ENCODE assay signal across 9 cellular contexts in genomic region chr12:57770734-57771133, GRCh38. TPM values are rescaled to one million over a fixed set of nuclear protein-coding genes. Genes with fewer than 3 reads are reported as not detected.
DNase-seq lines count a peak whose midpoint lies in the region; ATAC-seq, FAIRE-seq and TF ChIP-seq lines count a peak whose summit lies in the region.
"Had no signal": no experiment of that assay in that cellular context is flagged by ENCODE, and none has a peak within 500 bp of the region (broad histone marks: within the 10 kb centered on the region; RNA-seq: fewer than 3 reads in every experiment).

No MANE protein-coding gene starts in this region.

- no TSS peak for BruUV-seq in K562 (replicated peaks; lab: Mats Ljungman, UMichigan)

- intact Hi-C loops in K562 (cut with micrococcal nuclease), result no loop called here

- no peaks in the 10 kb centered on the region for H3K9me3 Mint-ChIP-seq in T-helper 2 cell treated with Interferon-gamma antibody and Interleukin-4, amounts not matched to agents 5 μg/mL and 100 μg/mL, for 36 hours
- H3K9me3 Mint-ChIP-seq in nephron progenitor cell, result no peaks in the 10 kb centered on the region

- H2AFZ ChIP-seq in MM.1S (ENCODE audit: low read length) (no peak overlapping the region), K562 (ENCODE audit: low read depth, low read length) (0 out of 2 replicates have a peak overlapping the region, but pooled peaks have one; percentile 98)

- peak overlapping the region; percentile 97; the same call in 1 of the 2 replicates for H3K4me3 ChIP-seq in MM.1S (ENCODE audit: low read length)
- peak overlapping the region; percentile 71; the same call in 1 of the 2 replicates for H3K4me3 ChIP-seq in K562

- H3K36me3 ChIP-seq in MM.1S (replicated peaks; ENCODE audit: insufficient read depth, low read length) (no peaks in the 10 kb centered on the region; the same call in 1 of the 2 replicates), K562 (ENCODE audit: control insufficient read depth, insufficient read depth, low read length) (peaks cover 40% of the 10 kb centered on the region)
- H3K36me3 ChIP-seq: neutrophil had no signal

- peaks cover 15% of the 10 kb centered on the region for H3K36me3 Mint-ChIP-seq in T-helper 2 cell treated with Interferon-gamma antibody and Interleukin-4, amounts not matched to agents 5 μg/mL and 100 μg/mL, for 36 hours (ENCODE audit: low read depth)
- H3K36me3 Mint-ChIP-seq in nephron progenitor cell (ENCODE audit: low read depth), result peaks cover 36% of the 10 kb centered on the region

- no peak for FAIRE-seq in K562 (lab: Jason Lieb, UNC)

- H3K4me1 Mint-ChIP-seq in T-helper 2 cell treated with Interferon-gamma antibody and Interleukin-4, amounts not matched to agents 5 μg/mL and 100 μg/mL, for 36 hours (ENCODE audit: low read depth), result peaks cover 25% of the 10 kb centered on the region
- H3K4me1 Mint-ChIP-seq in nephron progenitor cell, result peaks cover 46% of the 10 kb centered on the region

- H3K79me2 ChIP-seq in MM.1S (ENCODE audit: low read length) (peaks cover 12% of the 10 kb centered on the region), K562 (ENCODE audit: control insufficient read depth, insufficient read depth, low read length) (peaks cover 27% of the 10 kb centered on the region)

- peak overlapping the region; percentile 33 for H3K4me3 Mint-ChIP-seq in T-helper 2 cell treated with Interferon-gamma antibody and Interleukin-4, amounts not matched to agents 5 μg/mL and 100 μg/mL, for 36 hours
- H3K4me3 Mint-ChIP-seq in nephron progenitor cell, result peak overlapping the region; percentile 99

- H3K9me2 ChIP-seq in MM.1S (replicated peaks; ENCODE audit: insufficient read depth, low read length), result no peaks in the 10 kb centered on the region

- H4K20me1 ChIP-seq in MM.1S (ENCODE audit: insufficient read depth, low read length) (no peaks in the 10 kb centered on the region), K562 (replicated peaks; ENCODE audit: control insufficient read depth, insufficient read depth, low read length) (no peaks in the 10 kb centered on the region)

- H3K9me3 ChIP-seq in MM.1S (replicated peaks; ENCODE audit: insufficient read depth, low read length), result no peaks in the 10 kb centered on the region
- H3K9me3 ChIP-seq in K562 (replicated peaks; ENCODE audit: control insufficient read depth, insufficient read depth, low read depth, low read length), result no peaks in the 10 kb centered on the region
- H3K9me3 ChIP-seq: neutrophil had no signal

- no peaks in the 10 kb centered on the region for H3K9me1 ChIP-seq in K562 (ENCODE audit: control insufficient read depth, insufficient read depth, low read length)

- peaks cover 4% of the 10 kb centered on the region; the same call in 1 of the 2 replicates for H3F3A ChIP-seq in MM.1S (ENCODE audit: insufficient read depth, low read length)

- CTCF ChIA-PET in K562 (lab: Yijun Ruan, JAX; ENCODE audit: low intra/inter-chr PET ratio), result no interaction called here

- peaks cover 9% of the 10 kb centered on the region for H3K27me3 Mint-ChIP-seq in T-helper 2 cell treated with Interferon-gamma antibody and Interleukin-4, amounts not matched to agents 5 μg/mL and 100 μg/mL, for 36 hours (ENCODE audit: low read depth)
- peaks cover 43% of the 10 kb centered on the region for H3K27me3 Mint-ChIP-seq in nephron progenitor cell (ENCODE audit: low read depth, poor library complexity)

- H3K27ac Mint-ChIP-seq in T-helper 2 cell treated with Interferon-gamma antibody and Interleukin-4, amounts not matched to agents 5 μg/mL and 100 μg/mL, for 36 hours, result peak overlapping the region; percentile 9
- H3K27ac Mint-ChIP-seq in nephron progenitor cell, result no peak overlapping the region

- no peak for TF ChIP-seq EP300 in K562 (IDR thresholded peaks at IDR 0.05; ENCODE audit: low read length)

- in situ Hi-C loops in K562 (cut with MboI), result no loop called here

- 0 out of 2 replicates have a peak, but pooled peaks cover 4% of the 10 kb centered on the region for H3K4me1 ChIP-seq in MM.1S (ENCODE audit: low read length)
- H3K4me1 ChIP-seq in K562 (replicated peaks in 1 of 2; ENCODE audit: control insufficient read depth in 2 of 2, insufficient read depth in 2 of 2, low read length in 2 of 2), result peaks cover 23 to 40% of the 10 kb centered on the region in 2 experiments

- POLR2A ChIA-PET in K562 (lab: Yijun Ruan, JAX), result interaction anchor here (0.6 to 1.0 kb wide), 4 partner anchors 9 to 32 kb away, joined by 3 to 4 read pairs (median 3); no protein-coding TSS in a partner anchor

- WGBS in K562 (ENCODE audit: insufficient coverage, low coverage, missing lambda C conversion rate), result 32% methylated on average over 4 of the region's 4 CpGs

- no peak for TF ChIP-seq POLR2A in K562 (conservative IDR thresholded peaks at IDR 0.05)

- H3K27ac ChIP-seq in MM.1S (ENCODE audit: low read length) (no peak overlapping the region), K562 (ENCODE audit: extremely low read depth, low read depth, low read length) (peak overlapping the region; percentile 93)
- H3K27ac ChIP-seq: neutrophil had no signal

- H3K9ac ChIP-seq in MM.1S (ENCODE audit: low read length), result no peak overlapping the region; the same call in 1 of the 2 replicates
- H3K9ac ChIP-seq in K562 (ENCODE audit: insufficient read depth in 1 of 2, low read depth in 2 of 2, low read length in 2 of 2), result peak overlapping the region; percentile 91 to 100; a peak in 3 of 4 replicates

- TF ChIP-seq CTCF in MM.1S (IDR thresholded peaks at IDR 0.05; ENCODE audit: low read length) (no peak), K562 (IDR thresholded peaks at IDR 0.05 in 2 of 3, conservative IDR thresholded peaks at IDR 0.05 in 1 of 3; ENCODE audit: insufficient read depth in 2 of 3, low read depth in 1 of 3, low read length in 3 of 3) (no peak), nephron progenitor cell (IDR thresholded peaks at IDR 0.05) (no peak)

- H3K4me2 ChIP-seq in MM.1S (ENCODE audit: low read depth, low read length), result peak overlapping the region; percentile 94; the same call in 1 of the 2 replicates
- peak overlapping the region; percentile 99 for H3K4me2 ChIP-seq in K562 (ENCODE audit: insufficient read depth, low read length)

- TF ChIP-seq RAD21 in K562 (CRISPR knock-in tag; conservative IDR thresholded peaks at IDR 0.05 in 1 of 2, IDR thresholded peaks at IDR 0.05 in 1 of 2), result no peak

- ATAC-seq in K562, result no peak

- H3K27me3 ChIP-seq in MM.1S (replicated peaks; ENCODE audit: insufficient read depth, low read length), result peaks cover 14% of the 10 kb centered on the region
- H3K27me3 ChIP-seq in K562 (ENCODE audit: control insufficient read depth in 2 of 2, insufficient read depth in 2 of 2, low read length in 2 of 2), result no peaks in the 10 kb centered on the region

- DNase-seq in T-helper 2 cell treated with Interferon-gamma antibody and Interleukin-4, amounts not matched to agents 5 μg/mL and 100 μg/mL, for 36 hours (ENCODE audit: low spot score), result no peak
- DNase-seq in T-helper 2 cell, result no peak
- DNase-seq in MM.1S, result no peak
- no peak for DNase-seq in K562 (ENCODE audit: extremely low read depth in 1 of 4, low spot score in 3 of 4)
- DNase-seq in nephron progenitor cell, result no peak
- no peak for DNase-seq in OCI-M1 (lab: John Stamatoyannopoulos, UW)
- DNase-seq in NCI-H748 treated with DMSO at 0.1 percent for 48 hours (lab: John Stamatoyannopoulos, UW), result no peak
- DNase-seq in cerebellum (ENCODE audit: low spot score), result no peak

RNA-seq across cellular contexts. Expression of gene METTL1, which starts 1.2 kb away (rescaled TPM):
- total RNA-seq in K562 (2011; cell fraction: chromatin; rRNA removed; ENCODE audit: low replicate concordance), result 40.7 and 110 TPM in 2 replicates
- total RNA-seq in K562 (2011; cell fraction: nucleolus; rRNA removed), result 57.1 and 83.5 TPM in 2 replicates
- 43.7 and 55.2 TPM in 2 replicates for total RNA-seq in K562 (2011; cell fraction: nucleoplasm; rRNA removed)
- 24.0 and 42.5 TPM in 2 replicates for total RNA-seq in K562 (2014; rRNA removed)
- 12.6 and 14.6 TPM in 2 replicates for total RNA-seq in K562 (2014; rRNA removed; fragmentation: Illumina TruSeq; extraction: Trizol)
- total RNA-seq in K562 (2015; rRNA removed; fragmentation: Illumina TruSeq; extraction: Trizol), result 17.5 and 18.0 TPM in 2 replicates
- total RNA-seq in K562 (2021), result 44.0 and 49.3 TPM in 2 replicates
- polyA plus RNA-seq in K562 (2011; rRNA removed), result 39.2 and 45.1 TPM in 2 replicates
- polyA plus RNA-seq in K562 (2011; cell fraction: cytosol; rRNA removed), result 33.7 and 38.8 TPM in 2 replicates
- polyA plus RNA-seq in K562 (2011; cell fraction: nucleus; rRNA removed), result 75.9 and 78.4 TPM in 2 replicates
- 25.3 and 44.9 TPM in 2 replicates for polyA plus RNA-seq in K562 (2012)
- 36.8 and 47.6 TPM in 2 replicates for polyA plus RNA-seq in K562 (2014; fragmentation: Illumina TruSeq; extraction: Trizol)
- polyA plus RNA-seq in K562 (2014; fragmentation: Nextera tagmentation; extraction: Ambion mirVana), result 10 to 100 TPM; 52.9 to 65.9 TPM
- 23.9 and 32.1 TPM in 2 replicates for polyA plus RNA-seq in K562 (2014; rRNA removed)
- polyA minus RNA-seq in K562 (2011; rRNA and poly(A)+ RNA removed), result 23.4 and 33.9 TPM in 2 replicates
- polyA minus RNA-seq in K562 (2011; cell fraction: cytosol; rRNA and poly(A)+ RNA removed), result 15.1 and 20.4 TPM in 2 replicates
- 30.3 and 41.1 TPM in 2 replicates for polyA minus RNA-seq in K562 (2011; cell fraction: nucleus; rRNA and poly(A)+ RNA removed)
- total RNA-seq in cerebellum, result 2.9 TPM

RNA-seq across cellular contexts. Expression of gene EEF1AKMT3, which starts 1.7 kb away (rescaled TPM):
- 15.8 and 16.5 TPM in 2 replicates for total RNA-seq in K562 (2011; cell fraction: chromatin; rRNA removed; ENCODE audit: low replicate concordance)
- total RNA-seq in K562 (2011; cell fraction: nucleolus; rRNA removed), result 9.3 and 9.8 TPM in 2 replicates
- total RNA-seq in K562 (2011; cell fraction: nucleoplasm; rRNA removed), result 17.6 and 32.4 TPM in 2 replicates
- total RNA-seq in K562 (2014; rRNA removed) (4.1 and 6.0 TPM in 2 replicates), K562 (2014; rRNA removed; fragmentation: Illumina TruSeq; extraction: Trizol) (6.9 and 7.8 TPM in 2 replicates), K562 (2015; rRNA removed; fragmentation: Illumina TruSeq; extraction: Trizol) (6.1 and 6.6 TPM in 2 replicates), K562 (2021) (7.2 and 11.7 TPM in 2 replicates), cerebellum (3.7 TPM)
- polyA plus RNA-seq in K562 (2011; rRNA removed) (17.2 and 17.6 TPM in 2 replicates), K562 (2014; fragmentation: Illumina TruSeq; extraction: Trizol) (9.1 and 10.6 TPM in 2 replicates), K562 (2014; fragmentation: Nextera tagmentation; extraction: Ambion mirVana) (1 to 10 TPM; 4.9 to 9.1 TPM), K562 (2014; rRNA removed) (7.9 and 11.4 TPM in 2 replicates)
- 11.6 and 19.1 TPM in 2 replicates for polyA plus RNA-seq in K562 (2011; cell fraction: cytosol; rRNA removed)
- polyA plus RNA-seq in K562 (2011; cell fraction: nucleus; rRNA removed), result 18.5 and 21.8 TPM in 2 replicates
- polyA plus RNA-seq in K562 (2012), result 9.6 and 10.6 TPM in 2 replicates
- polyA minus RNA-seq in K562 (2011; rRNA and poly(A)+ RNA removed), result 10.0 and 10.5 TPM in 2 replicates
- polyA minus RNA-seq in K562 (2011; cell fraction: cytosol; rRNA and poly(A)+ RNA removed), result 6.1 and 9.4 TPM in 2 replicates
- polyA minus RNA-seq in K562 (2011; cell fraction: nucleus; rRNA and poly(A)+ RNA removed), result 3.9 and 6.0 TPM in 2 replicates

RNA-seq across cellular contexts. Expression of gene CYP27B1, which starts 3.9 kb away (rescaled TPM):
- 12.2 and 25.6 TPM in 2 replicates for total RNA-seq in K562 (2011; cell fraction: chromatin; rRNA removed; ENCODE audit: low replicate concordance)
- total RNA-seq in K562 (2011; cell fraction: nucleolus; rRNA removed), result 10.4 and 15.5 TPM in 2 replicates
- 9.8 and 15.3 TPM in 2 replicates for total RNA-seq in K562 (2011; cell fraction: nucleoplasm; rRNA removed)
- total RNA-seq in K562 (2014; rRNA removed) (1.3 and 2.2 TPM in 2 replicates), K562 (2014; rRNA removed; fragmentation: Illumina TruSeq; extraction: Trizol) (0.57 and 0.65 TPM in 2 replicates), K562 (2015; rRNA removed; fragmentation: Illumina TruSeq; extraction: Trizol) (1.2 TPM in 2 replicates), K562 (2021) (2.6 and 4.2 TPM in 2 replicates), cerebellum (1.2 TPM)
- polyA plus RNA-seq in K562 (2011; rRNA removed) (2.5 and 7.0 TPM in 2 replicates), K562 (2014; fragmentation: Illumina TruSeq; extraction: Trizol) (1.5 and 1.8 TPM in 2 replicates), K562 (2014; fragmentation: Nextera tagmentation; extraction: Ambion mirVana) (under 1 TPM; 0.18 to 0.23 TPM), K562 (2014; rRNA removed) (3.1 and 3.8 TPM in 2 replicates)
- 2.6 and 4.3 TPM in 2 replicates for polyA plus RNA-seq in K562 (2011; cell fraction: cytosol; rRNA removed)
- 24.6 and 48.0 TPM in 2 replicates for polyA plus RNA-seq in K562 (2011; cell fraction: nucleus; rRNA removed)
- 1.8 and 2.4 TPM in 2 replicates for polyA plus RNA-seq in K562 (2012)
- polyA minus RNA-seq in K562 (2011; rRNA and poly(A)+ RNA removed), result 1.9 and 2.5 TPM in 2 replicates
- 0.57 TPM in 1 of 2 replicates, not detected in the other for polyA minus RNA-seq in K562 (2011; cell fraction: cytosol; rRNA and poly(A)+ RNA removed)
- 6.1 and 7.3 TPM in 2 replicates for polyA minus RNA-seq in K562 (2011; cell fraction: nucleus; rRNA and poly(A)+ RNA removed)

RNA-seq across cellular contexts. Expression of gene TSFM, which starts 11.9 kb away (rescaled TPM):
- total RNA-seq in K562 (2011; cell fraction: chromatin; rRNA removed; ENCODE audit: low replicate concordance), result 19.9 and 28.1 TPM in 2 replicates
- total RNA-seq in K562 (2011; cell fraction: nucleolus; rRNA removed), result 16.2 and 23.0 TPM in 2 replicates
- total RNA-seq in K562 (2011; cell fraction: nucleoplasm; rRNA removed), result 21.9 and 30.2 TPM in 2 replicates
- total RNA-seq in K562 (2014; rRNA removed) (56.7 and 74.2 TPM in 2 replicates), K562 (2014; rRNA removed; fragmentation: Illumina TruSeq; extraction: Trizol) (48.1 and 56.4 TPM in 2 replicates), K562 (2015; rRNA removed; fragmentation: Illumina TruSeq; extraction: Trizol) (56.0 and 58.2 TPM in 2 replicates), K562 (2021) (62.4 and 62.6 TPM in 2 replicates), cerebellum (19.3 TPM)
- polyA plus RNA-seq in K562 (2011; rRNA removed) (38.9 and 44.6 TPM in 2 replicates), K562 (2014; fragmentation: Illumina TruSeq; extraction: Trizol) (55.3 and 57.1 TPM in 2 replicates), K562 (2014; fragmentation: Nextera tagmentation; extraction: Ambion mirVana) (100 to 1,000 TPM; 166 to 198 TPM), K562 (2014; rRNA removed) (60.2 and 70.7 TPM in 2 replicates)
- 21.4 and 23.3 TPM in 2 replicates for polyA plus RNA-seq in K562 (2011; cell fraction: cytosol; rRNA removed)
- polyA plus RNA-seq in K562 (2011; cell fraction: nucleus; rRNA removed), result 15.8 and 18.8 TPM in 2 replicates
- polyA plus RNA-seq in K562 (2012), result 34.8 and 50.5 TPM in 2 replicates
- 11.8 and 13.0 TPM in 2 replicates for polyA minus RNA-seq in K562 (2011; rRNA and poly(A)+ RNA removed)
- 13.4 and 15.1 TPM in 2 replicates for polyA minus RNA-seq in K562 (2011; cell fraction: cytosol; rRNA and poly(A)+ RNA removed)
- 7.0 and 9.2 TPM in 2 replicates for polyA minus RNA-seq in K562 (2011; cell fraction: nucleus; rRNA and poly(A)+ RNA removed)

RNA-seq across cellular contexts. Expression of gene MARCHF9, which starts 15.8 kb away (rescaled TPM):
- total RNA-seq in K562 (2011; cell fraction: chromatin; rRNA removed; ENCODE audit: low replicate concordance), result 16.0 and 31.2 TPM in 2 replicates
- 19.5 and 20.8 TPM in 2 replicates for total RNA-seq in K562 (2011; cell fraction: nucleolus; rRNA removed)
- 19.7 and 22.6 TPM in 2 replicates for total RNA-seq in K562 (2011; cell fraction: nucleoplasm; rRNA removed)
- total RNA-seq in K562 (2014; rRNA removed) (6.2 and 6.9 TPM in 2 replicates), K562 (2014; rRNA removed; fragmentation: Illumina TruSeq; extraction: Trizol) (2.9 and 4.2 TPM in 2 replicates), K562 (2015; rRNA removed; fragmentation: Illumina TruSeq; extraction: Trizol) (4.6 and 5.6 TPM in 2 replicates), K562 (2021) (10.1 and 10.7 TPM in 2 replicates), cerebellum (12.2 TPM)
- polyA plus RNA-seq in K562 (2011; rRNA removed) (6.6 and 10.3 TPM in 2 replicates), K562 (2014; fragmentation: Illumina TruSeq; extraction: Trizol) (9.5 and 9.9 TPM in 2 replicates), K562 (2014; fragmentation: Nextera tagmentation; extraction: Ambion mirVana) (1 to 10 TPM in 1 of 2 experiments, under 1 TPM in 1; 0.80 to 1.3 TPM), K562 (2014; rRNA removed) (9.7 and 12.4 TPM in 2 replicates)
- polyA plus RNA-seq in K562 (2011; cell fraction: cytosol; rRNA removed), result 7.2 and 10.1 TPM in 2 replicates
- polyA plus RNA-seq in K562 (2011; cell fraction: nucleus; rRNA removed), result 18.7 and 23.4 TPM in 2 replicates
- polyA plus RNA-seq in K562 (2012), result 7.2 and 10.2 TPM in 2 replicates
- 5.3 and 5.6 TPM in 2 replicates for polyA minus RNA-seq in K562 (2011; rRNA and poly(A)+ RNA removed)
- polyA minus RNA-seq in K562 (2011; cell fraction: cytosol; rRNA and poly(A)+ RNA removed), result 3.7 and 4.7 TPM in 2 replicates
- 5.0 and 5.2 TPM in 2 replicates for polyA minus RNA-seq in K562 (2011; cell fraction: nucleus; rRNA and poly(A)+ RNA removed)
